ENCODE assay signal across 32 cellular contexts in genomic region chr10:130393342-130393741, GRCh38.
"Had no signal": no experiment of that assay in that cellular context is flagged by ENCODE, and none has a peak within 500 bp of the region (broad histone marks: within the 10 kb centered on the region; RNA-seq: fewer than 3 reads in every experiment).

No MANE protein-coding gene starts in this region.

- H3K9me3 ChIP-seq: adrenal gland, colonic mucosa, gastrocnemius medialis had no signal

- H3K4me1 Mint-ChIP-seq: activated CD4-positive, alpha-beta memory T cell treated with anti-CD3 and anti-CD28 coated beads, Interleukin-2, amount 10 ng/mL, durations not matched to agents 7 days and 5 days; activated naive CD4-positive, alpha-beta T cell treated with anti-CD3 and anti-CD28 coated beads, Interleukin-2, amount 50 U/mL, for 24 hours; activated naive CD8-positive, alpha-beta T cell treated with anti-CD3 and anti-CD28 coated beads for 36 hours; activated naive CD8-positive, alpha-beta T cell treated with anti-CD3 and anti-CD28 coated beads, Interleukin-2, amount 50 U/mL, for 24 hours; WTC11 had no signal

- H3K27me3 Mint-ChIP-seq: activated CD4-positive, alpha-beta memory T cell treated with anti-CD3 and anti-CD28 coated beads, Interleukin-2, amount 10 ng/mL, durations not matched to agents 7 days and 5 days; activated CD4-positive, alpha-beta T cell treated with anti-CD3 and anti-CD28 coated beads, Interleukin-2, amount 10 ng/mL, durations not matched to agents 7 days and 5 days; activated naive CD8-positive, alpha-beta T cell treated with anti-CD3 and anti-CD28 coated beads, Interleukin-2, amount 50 U/mL, for 24 hours; dendritic cell treated with granulocyte-macrophage colony-stimulating factor and Interleukin-4, amounts not matched to agents 40 ng/mL and 50 ng/mL, for 4 days had no signal

- H3K36me3 Mint-ChIP-seq: activated naive CD8-positive, alpha-beta T cell treated with anti-CD3 and anti-CD28 coated beads for 36 hours had no signal

- H3K27ac Mint-ChIP-seq: activated CD4-positive, alpha-beta memory T cell treated with anti-CD3 and anti-CD28 coated beads, Interleukin-2, amount 10 ng/mL, durations not matched to agents 7 days and 5 days; activated CD4-positive, alpha-beta T cell treated with anti-CD3 and anti-CD28 coated beads, Interleukin-2, amount 10 ng/mL, durations not matched to agents 7 days and 5 days; activated naive CD4-positive, alpha-beta T cell treated with anti-CD3 and anti-CD28 coated beads for 36 hours; activated naive CD4-positive, alpha-beta T cell treated with anti-CD3 and anti-CD28 coated beads, Interleukin-2, amount 50 U/mL, for 24 hours; activated naive CD8-positive, alpha-beta T cell treated with anti-CD3 and anti-CD28 coated beads for 36 hours; activated naive CD8-positive, alpha-beta T cell treated with anti-CD3 and anti-CD28 coated beads, Interleukin-2, amount 50 U/mL, for 24 hours; activated T-helper 1 cell treated with anti-CD3 and anti-CD28 coated beads, Interleukin-12 subunit alpha, Interleukin-12 subunit beta, Interleukin-2, Interleukin-4 antibody, amounts not matched to agents 30 ng/mL and 10 ng/mL and 1 ng/mL, durations not matched to agents 14 hours and 24 hours and 36 hours; activated T-helper 2 cell treated with anti-CD3 and anti-CD28 coated beads, Interferon-gamma antibody, Interleukin-2, Interleukin-4, amounts not matched to agents 10 μg/mL and 5 μg/mL and 100 μg/mL, durations not matched to agents 14 hours and 24 hours and 36 hours; dendritic cell treated with granulocyte-macrophage colony-stimulating factor and Interleukin-4, amounts not matched to agents 40 ng/mL and 50 ng/mL, for 4 days; WTC11 had no signal

- H3K4me1 ChIP-seq: adrenal gland, body of pancreas, colonic mucosa, esophagus muscularis mucosa, foreskin keratinocyte, gastrocnemius medialis, heart left ventricle had no signal

- H3K27me3 ChIP-seq: adrenal gland, body of pancreas, colonic mucosa, foreskin keratinocyte, gastrocnemius medialis had no signal

- H3K4me3 Mint-ChIP-seq: activated CD4-positive, alpha-beta memory T cell treated with anti-CD3 and anti-CD28 coated beads, Interleukin-2, amount 10 ng/mL, durations not matched to agents 7 days and 5 days; activated CD4-positive, alpha-beta T cell treated with anti-CD3 and anti-CD28 coated beads, Interleukin-2, amount 10 ng/mL, durations not matched to agents 7 days and 5 days; activated naive CD4-positive, alpha-beta T cell treated with anti-CD3 and anti-CD28 coated beads for 36 hours; activated naive CD4-positive, alpha-beta T cell treated with anti-CD3 and anti-CD28 coated beads, Interleukin-2, amount 50 U/mL, for 24 hours; activated naive CD8-positive, alpha-beta T cell treated with anti-CD3 and anti-CD28 coated beads for 36 hours; activated naive CD8-positive, alpha-beta T cell treated with anti-CD3 and anti-CD28 coated beads, Interleukin-2, amount 50 U/mL, for 24 hours; activated T-helper 1 cell treated with anti-CD3 and anti-CD28 coated beads, Interleukin-12 subunit alpha, Interleukin-12 subunit beta, Interleukin-2, Interleukin-4 antibody, amounts not matched to agents 30 ng/mL and 10 ng/mL and 1 ng/mL, durations not matched to agents 14 hours and 24 hours and 36 hours; dendritic cell treated with granulocyte-macrophage colony-stimulating factor and Interleukin-4, amounts not matched to agents 40 ng/mL and 50 ng/mL, for 4 days; WTC11 had no signal

- ATAC-seq: activated naive CD8-positive, alpha-beta T cell treated with anti-CD3 and anti-CD28 coated beads, Interleukin-2, amount 50 U/mL, for 24 hours; body of pancreas; foreskin keratinocyte; gastrocnemius medialis; heart left ventricle; WTC11 had no signal

- H3K27ac ChIP-seq: adrenal gland, body of pancreas, colonic mucosa, esophagus muscularis mucosa, foreskin keratinocyte, gastrocnemius medialis, heart left ventricle, VCaP had no signal

- H3K36me3 ChIP-seq: adrenal gland, colonic mucosa, esophagus muscularis mucosa, gastrocnemius medialis, heart left ventricle had no signal

- DNase-seq: activated CD4-positive, alpha-beta memory T cell treated with anti-CD3 and anti-CD28 coated beads, Interleukin-2, amount 10 ng/mL, durations not matched to agents 7 days and 5 days; activated CD4-positive, alpha-beta T cell treated with anti-CD3 and anti-CD28 coated beads for 1 hour; activated CD4-positive, alpha-beta T cell treated with anti-CD3 and anti-CD28 coated beads for 4 hours; activated CD4-positive, alpha-beta T cell treated with anti-CD3 and anti-CD28 coated beads, Interleukin-2, amount 10 ng/mL, durations not matched to agents 7 days and 5 days; activated CD4-positive, alpha-beta T cell treated with anti-CD3 and anti-CD28 coated beads, Interleukin-2, amount 50 U/mL, for 4 hours; activated effector memory CD4-positive, alpha-beta T cell treated with anti-CD3 and anti-CD28 coated beads, Interleukin-2, amount 50 U/mL, for 16 hours; activated naive CD4-positive, alpha-beta T cell treated with anti-CD3 and anti-CD28 coated beads for 36 hours; activated naive CD8-positive, alpha-beta T cell treated with anti-CD3 and anti-CD28 coated beads for 36 hours; activated naive CD8-positive, alpha-beta T cell treated with anti-CD3 and anti-CD28 coated beads, Interleukin-2, amount 50 U/mL, for 24 hours; activated T-cell treated with anti-CD3 and anti-CD28 coated beads, Interleukin-2, amount 50 U/mL, for 1 hour; activated T-cell treated with anti-CD3 and anti-CD28 coated beads, Interleukin-2, amount 50 U/mL, for 48 hours; adrenal gland; amygdala; aorta; body of pancreas; central memory CD4-positive, alpha-beta T cell; cerebellar nuclear complex; colonic mucosa; effector CD8-positive, alpha-beta T cell; erythroblast; foreskin keratinocyte; gastrocnemius medialis; glutamatergic neuron; heart left ventricle; T-helper 2 cell had no signal

- H3K4me3 ChIP-seq: adrenal gland, body of pancreas, colonic mucosa, esophagus muscularis mucosa, gastrocnemius medialis, heart left ventricle had no signal
